In the genomic region with DNA sequence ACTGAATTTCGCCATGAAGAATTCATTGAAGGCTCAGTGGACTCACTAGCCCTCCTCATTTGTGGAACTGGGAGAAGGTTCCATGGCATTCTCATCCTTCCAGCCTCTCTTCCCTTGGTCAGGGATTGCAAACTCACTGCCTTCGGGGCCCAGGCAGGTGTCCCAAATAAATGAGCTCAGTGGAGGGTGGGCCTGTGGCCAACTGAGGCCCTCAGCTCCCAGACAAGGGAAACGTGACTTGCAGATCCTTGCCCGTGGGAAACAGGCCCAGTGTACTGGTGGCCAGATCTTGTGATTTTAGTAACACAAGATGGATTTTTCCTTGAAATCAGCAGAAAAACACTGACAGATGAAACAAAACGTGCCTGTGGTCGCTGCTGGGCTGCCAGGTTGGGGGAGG, we compare ENCODE assay signal across 15 cellular contexts.
A peak's percentile ranks its signal among the peaks of the same experiment; 100 is the strongest.
DNase-seq lines count a peak whose midpoint lies in the region; ATAC-seq and TF ChIP-seq lines count a peak whose summit lies in the region.
"Had no signal": no experiment of that assay in that cellular context is flagged by ENCODE, and none has a peak within 500 bp of the region (broad histone marks: within the 10 kb centered on the region; RNA-seq: fewer than 3 reads in every experiment).

No MANE protein-coding gene starts in this region.

- H3K4me3 Mint-ChIP-seq in CD14-positive monocyte = no peak overlapping the region
- no peak overlapping the region for H3K4me3 Mint-ChIP-seq in natural killer cell treated with Interleukin-12 subunit alpha and Interleukin-12 subunit beta and Interleukin-15 and Interleukin-18, amount 100 ng/mL, for 72 hours
- H3K4me3 Mint-ChIP-seq: CD4-positive, alpha-beta T cell; CD8-positive, alpha-beta T cell had no signal

- no peaks in the 10 kb centered on the region for H3K36me3 Mint-ChIP-seq in CD14-positive monocyte
- peaks cover 1% of the 10 kb centered on the region for H3K36me3 Mint-ChIP-seq in natural killer cell treated with Interleukin-12 subunit alpha and Interleukin-12 subunit beta and Interleukin-15 and Interleukin-18, amount 100 ng/mL, for 72 hours
- H3K36me3 Mint-ChIP-seq: CD8-positive, alpha-beta T cell had no signal

- intact Hi-C loops in CD14-positive monocyte (cut with micrococcal nuclease) = no loop called here

- no peak for TF ChIP-seq CTCF in CD14-positive monocyte (IDR thresholded peaks at IDR 0.05)

- peaks cover 2 to 5% (median 3%) of the 10 kb centered on the region in 3 donors for H3K27me3 Mint-ChIP-seq in CD14-positive monocyte (ENCODE audit: low read depth in 3 of 3)
- peaks cover 31 to 45% of the 10 kb centered on the region in 2 donors for H3K27me3 Mint-ChIP-seq in natural killer cell treated with Interleukin-12 subunit alpha and Interleukin-12 subunit beta and Interleukin-15 and Interleukin-18, amount 100 ng/mL, for 72 hours
- H3K27me3 Mint-ChIP-seq: CD4-positive, alpha-beta T cell had no signal

- H3K4me1 Mint-ChIP-seq in CD14-positive monocyte = no peaks in the 10 kb centered on the region
- no peaks in the 10 kb centered on the region for H3K4me1 Mint-ChIP-seq in natural killer cell treated with Interleukin-12 subunit alpha and Interleukin-12 subunit beta and Interleukin-15 and Interleukin-18, amount 100 ng/mL, for 72 hours (ENCODE audit: low read depth in 2 of 2)

- DNase-seq in G401 (ENCODE audit: low spot score) = peak; percentile 86
- peak; percentile 65 for DNase-seq in cerebellum (ENCODE audit: low spot score)
- DNase-seq in CD14-positive monocyte (ENCODE audit: low spot score) = no peak
- no peak for DNase-seq in natural killer cell treated with Interleukin-12 subunit alpha and Interleukin-12 subunit beta and Interleukin-15 and Interleukin-18, amount 100 ng/mL, for 72 hours (ENCODE audit: low spot score)
- DNase-seq: 8988T; ACHN; BE2C; Caco-2; Calu3; CD4-positive, alpha-beta T cell; CD8-positive, alpha-beta T cell; DMS79 treated with DMSO at 0.1 percent for 48 hours; EL; GF-D8 had no signal

- ATAC-seq in HG03432 (IDR thresholded peaks at IDR 0.05; ENCODE audit: unreplicated experiment) = no peak
- no peak for ATAC-seq in natural killer cell treated with Interleukin-12 subunit alpha and Interleukin-12 subunit beta and Interleukin-15 and Interleukin-18, amount 100 ng/mL, for 72 hours
- ATAC-seq: CD8-positive, alpha-beta T cell had no signal

- in situ Hi-C loops in G401 (cut with HindIII; ENCODE audit: low sequenced_read_pairs) = no loop called here

- H3K27ac Mint-ChIP-seq in CD14-positive monocyte = no peak overlapping the region
- no peak overlapping the region for H3K27ac Mint-ChIP-seq in natural killer cell treated with Interleukin-12 subunit alpha and Interleukin-12 subunit beta and Interleukin-15 and Interleukin-18, amount 100 ng/mL, for 72 hours
- H3K27ac Mint-ChIP-seq: CD4-positive, alpha-beta T cell; CD8-positive, alpha-beta T cell had no signal

- H3K9me3 Mint-ChIP-seq in CD14-positive monocyte = peaks cover 7 to 22% (median 10%) of the 10 kb centered on the region in 7 donors
- no peaks in the 10 kb centered on the region for H3K9me3 Mint-ChIP-seq in natural killer cell treated with Interleukin-12 subunit alpha and Interleukin-12 subunit beta and Interleukin-15 and Interleukin-18, amount 100 ng/mL, for 72 hours

Comparison
In these comparisons a context has a peak if more than half of its experiments do, and no peak if none do; other contexts are left out.
1. DNase-seq: peak in G401 (single experiment) and cerebellum (single experiment); none in CD14-positive monocyte (single experiment) and natural killer cell treated with Interleukin-12 subunit alpha and Interleukin-12 subunit beta and Interleukin-15 and Interleukin-18, amount 100 ng/mL, for 72 hours (single experiment).